In the genomic region with DNA sequence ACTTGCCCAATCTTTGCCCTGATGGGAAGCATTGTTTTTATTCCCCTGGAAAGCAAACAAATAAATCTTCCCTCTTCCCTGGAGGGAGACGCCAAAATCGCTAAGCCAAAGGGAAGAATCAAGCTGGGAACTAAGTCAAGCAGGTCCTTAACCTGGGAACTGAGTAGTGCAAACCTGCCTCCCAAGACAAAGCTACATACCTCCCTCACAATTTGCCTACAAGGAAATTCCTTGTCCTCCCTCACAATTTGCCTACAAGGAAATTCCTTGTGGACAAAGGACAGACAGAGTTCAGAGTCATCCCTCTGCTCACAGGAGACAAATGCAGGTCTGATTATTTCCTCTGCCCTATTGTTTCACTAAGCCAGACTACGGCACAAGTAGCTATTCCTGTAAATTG, we compare ENCODE assay signal across 23 cellular contexts. TPM values are rescaled to one million over a fixed set of nuclear protein-coding genes. Genes with fewer than 3 reads are reported as not detected.
DNase-seq lines count a peak whose midpoint lies in the region; ATAC-seq and TF ChIP-seq lines count a peak whose summit lies in the region.
"Had no signal": no experiment of that assay in that cellular context is flagged by ENCODE, and none has a peak within 500 bp of the region (broad histone marks: within the 10 kb centered on the region; RNA-seq: fewer than 3 reads in every experiment).

No MANE protein-coding gene starts in this region.

- peak overlapping the region; percentile 23 for H3K4me2 ChIP-seq in hepatocyte
- H3K4me2 ChIP-seq in osteoblast (ENCODE audit: insufficient read depth, low read length) = no peak overlapping the region
- no peak overlapping the region for H3K4me2 ChIP-seq in OCI-LY7 (ENCODE audit: low read length)

- ATAC-seq in right cardiac atrium = no peak
- ATAC-seq in GM19452 (IDR thresholded peaks at IDR 0.05; ENCODE audit: unreplicated experiment) = no peak
- ATAC-seq: activated T-cell treated with anti-CD3 and anti-CD28 coated beads, Interleukin-2, amount 50 U/mL, for 4 hours; stimulated activated naive CD8-positive, alpha-beta T cell treated with anti-CD3 and anti-CD28 coated beads, Interleukin-15, Interleukin-2, amounts not matched to agents 100 U/mL and 50 U/mL, for 24 hours had no signal

- H3K27ac ChIP-seq in left ventricle myocardium inferior (replicated peaks) = peak overlapping the region; percentile 40
- H3K27ac ChIP-seq in right cardiac atrium (ENCODE audit: low read length) = no peak overlapping the region
- peak overlapping the region; percentile 70 for H3K27ac ChIP-seq in hepatocyte
- no peak overlapping the region for H3K27ac ChIP-seq in osteoblast (ENCODE audit: low read depth, low read length)
- H3K27ac ChIP-seq in OCI-LY7 (ENCODE audit: low read depth, low read length, poor library complexity, severe bottlenecking) = no peak overlapping the region
- H3K27ac ChIP-seq: RWPE1, SK-N-MC, tibial artery had no signal

- H2AFZ ChIP-seq in hepatocyte (no peak overlapping the region), osteoblast (ENCODE audit: low read length) (no peak overlapping the region), OCI-LY7 (ENCODE audit: low read length) (no peak overlapping the region)

- H3K27me3 ChIP-seq in left ventricle myocardium inferior (ENCODE audit: low read depth) = no peaks in the 10 kb centered on the region
- H3K27me3 ChIP-seq in right cardiac atrium (ENCODE audit: control insufficient read depth, insufficient read depth) = no peaks in the 10 kb centered on the region
- H3K27me3 ChIP-seq in hepatocyte = no peaks in the 10 kb centered on the region
- H3K27me3 ChIP-seq in osteoblast (ENCODE audit: insufficient read depth, low read length) = no peaks in the 10 kb centered on the region
- H3K27me3 ChIP-seq: right atrium auricular region, tibial artery had no signal

- 80% methylated on average over 3 of the region's 3 CpGs for WGBS in right cardiac atrium
- WGBS in hepatocyte (ENCODE audit: low lambda C conversion rate, missing lambda C conversion rate) = 46% methylated on average over 3 of the region's 3 CpGs

- BruUV-seq in OCI-LY7 (replicated peaks; lab: Mats Ljungman, UMichigan) = no TSS peak

- POLR2A ChIA-PET in OCI-LY7 (lab: Charles Lee) = interaction anchor here (0.6 to 1.2 kb wide), 2 partner anchors 12 to 13 kb away, joined by 3 read pairs; no protein-coding TSS in a partner anchor

- no peak for DNase-seq in left ventricle myocardium inferior
- no peak for DNase-seq in right cardiac atrium
- DNase-seq in hepatocyte (ENCODE audit: low spot score) = no peak
- peak; percentile 34 for DNase-seq in osteoblast (ENCODE audit: insufficient read length, low spot score, missing footprints)
- DNase-seq in posterior cingulate gyrus = no peak
- no peak for DNase-seq in OCI-LY7 (ENCODE audit: low spot score)
- DNase-seq in midbrain (lab: John Stamatoyannopoulos, UW) = no peak
- DNase-seq: activated CD4-positive, alpha-beta T cell treated with anti-CD3 and anti-CD28 coated beads, Interleukin-2, amount 10 ng/mL, durations not matched to agents 24 days and 14 days; activated naive CD4-positive, alpha-beta T cell treated with Interleukin-2 at 50 U/mL for 16 hours; activated T-cell treated with anti-CD3 and anti-CD28 coated beads, Interleukin-2, amount 50 U/mL, for 4 hours; CD8-positive, alpha-beta memory T cell; dermis blood vessel endothelial cell; NCI-H1048; NCI-H1694 treated with DMSO at 0.1 percent for 48 hours; NCI-H69; occipital lobe; stimulated activated naive CD8-positive, alpha-beta T cell treated with anti-CD3 and anti-CD28 coated beads, Interleukin-15, Interleukin-2, amounts not matched to agents 100 U/mL and 50 U/mL, for 24 hours; tibial artery had no signal

- no peaks in the 10 kb centered on the region for H3K36me3 ChIP-seq in left ventricle myocardium inferior
- no peaks in the 10 kb centered on the region for H3K36me3 ChIP-seq in hepatocyte (replicated peaks; ENCODE audit: insufficient read depth, low read depth)
- H3K36me3 ChIP-seq in osteoblast (ENCODE audit: insufficient read depth, low read length) = no peaks in the 10 kb centered on the region
- H3K36me3 ChIP-seq in OCI-LY7 (ENCODE audit: insufficient read depth, low read length) = no peaks in the 10 kb centered on the region
- H3K36me3 ChIP-seq: right atrium auricular region, tibial artery had no signal

- peaks cover 42% of the 10 kb centered on the region for H3K4me1 ChIP-seq in left ventricle myocardium inferior
- H3K4me1 ChIP-seq in right cardiac atrium (ENCODE audit: control insufficient read depth, insufficient read depth, low read length) = peaks cover 5% of the 10 kb centered on the region
- peaks cover 12% of the 10 kb centered on the region for H3K4me1 ChIP-seq in hepatocyte (ENCODE audit: insufficient read depth)
- H3K4me1 ChIP-seq in osteoblast (ENCODE audit: insufficient read depth, low read length) = peaks cover 11% of the 10 kb centered on the region
- H3K4me1 ChIP-seq in OCI-LY7 (ENCODE audit: insufficient read depth, low read length, poor library complexity, severe bottlenecking) = no peaks in the 10 kb centered on the region

- TF ChIP-seq CTCF in left ventricle myocardium inferior (IDR thresholded peaks at IDR 0.05; ENCODE audit: borderline replicate concordance) = no peak
- no peak for TF ChIP-seq CTCF in hepatocyte (IDR thresholded peaks at IDR 0.05; ENCODE audit: poor library complexity)
- TF ChIP-seq CTCF in osteoblast (IDR thresholded peaks at IDR 0.05; ENCODE audit: extremely low read depth, low read depth, low read length) = no peak
- no peak for TF ChIP-seq CTCF in OCI-LY7 (conservative IDR thresholded peaks at IDR 0.05; ENCODE audit: low read length)

- H3K4me3 ChIP-seq in left ventricle myocardium inferior = no peak overlapping the region
- H3K4me3 ChIP-seq in right cardiac atrium (ENCODE audit: low read length) = no peak overlapping the region
- no peak overlapping the region for H3K4me3 ChIP-seq in hepatocyte
- H3K4me3 ChIP-seq in osteoblast (ENCODE audit: insufficient read depth, low read length) = no peak overlapping the region
- H3K4me3 ChIP-seq in OCI-LY7 (ENCODE audit: low read depth, low read length, poor library complexity, severe bottlenecking) = no peak overlapping the region
- H3K4me3 ChIP-seq: lung, right atrium auricular region, SK-N-MC, tibial artery had no signal

- CTCF ChIA-PET in OCI-LY7 (lab: Charles Lee; ENCODE audit: unreplicated experiment) = no interaction called here

- no peaks in the 10 kb centered on the region for H3K9me2 ChIP-seq in hepatocyte (replicated peaks; ENCODE audit: insufficient read depth)
- H3K9me2 ChIP-seq in OCI-LY7 (ENCODE audit: insufficient read depth, low read length) = no peaks in the 10 kb centered on the region

- intact Hi-C loops in left ventricle myocardium inferior (cut with micrococcal nuclease) (no loop called here), right cardiac atrium (cut with DNase I) (no loop called here), posterior cingulate gyrus (cut with DNase I) (no loop called here), OCI-LY7 (cut with micrococcal nuclease; ENCODE audit: unreplicated experiment) (no loop called here)

- H3K9me3 ChIP-seq in left ventricle myocardium inferior (replicated peaks) (no peaks in the 10 kb centered on the region), right cardiac atrium (ENCODE audit: control insufficient read depth, low read length) (no peaks in the 10 kb centered on the region), hepatocyte (ENCODE audit: low read depth) (no peaks in the 10 kb centered on the region), osteoblast (ENCODE audit: low read depth, low read length) (no peaks in the 10 kb centered on the region), OCI-LY7 (ENCODE audit: low read length) (no peaks in the 10 kb centered on the region)
- H3K9me3 ChIP-seq: right atrium auricular region, tibial artery had no signal

- H4K20me1 ChIP-seq in hepatocyte (ENCODE audit: insufficient read depth, poor library complexity, severe bottlenecking) (no peaks in the 10 kb centered on the region), osteoblast (ENCODE audit: insufficient read depth, low read length) (no peaks in the 10 kb centered on the region), OCI-LY7 (ENCODE audit: insufficient read depth, low read length) (no peaks in the 10 kb centered on the region)

- no peaks in the 10 kb centered on the region for H3K79me2 ChIP-seq in hepatocyte
- no peaks in the 10 kb centered on the region for H3K79me2 ChIP-seq in osteoblast (ENCODE audit: insufficient read depth, low read length)
- H3K79me2 ChIP-seq in OCI-LY7 (ENCODE audit: insufficient read depth, low read depth, low read length) = no peaks in the 10 kb centered on the region

RNA-seq across cellular contexts. Expression of a gene that starts 50.5 kb away (rescaled TPM):
- total RNA-seq in left ventricle myocardium inferior = 8.6 TPM
- 10 to 100 TPM in 1 of 4 donors, 1 to 10 TPM in 3; 4.9 to 10.9 (median 6.9) TPM for total RNA-seq in right cardiac atrium
- polyA plus RNA-seq in right cardiac atrium = 12.8 TPM
- total RNA-seq in hepatocyte = 3.0 and 3.2 TPM in 2 replicates
- polyA plus RNA-seq in hepatocyte = 3.1 and 5.2 TPM in 2 replicates
- total RNA-seq in osteoblast = 0.36 and 0.59 TPM in 2 replicates
- 0.76 and 2.2 TPM in 2 replicates for total RNA-seq in OCI-LY7 (2014; rRNA removed; shearing (Covaris generic))
- 6.3 and 7.5 TPM in 2 replicates for total RNA-seq in OCI-LY7 (2022)

Comparison
In these comparisons a context has a peak if more than half of its experiments do, and no peak if none do; other contexts are left out.
1. H3K27ac ChIP-seq: peak in left ventricle myocardium inferior (single experiment) and hepatocyte (single experiment); none in right cardiac atrium (single experiment), osteoblast (single experiment) and OCI-LY7 (single experiment).